In genomic region chr6:94362061-94362864, GRCh38 we compare ENCODE assay signal across 17 cellular contexts.
"Had no signal": no experiment of that assay in that cellular context is flagged by ENCODE, and none has a peak within 500 bp of the region (broad histone marks: within the 10 kb centered on the region; RNA-seq: fewer than 3 reads in every experiment).

No MANE protein-coding gene starts in this region.

- H3K27ac ChIP-seq: adrenal gland, coronary artery, prostate gland, right lobe of liver, tibial artery, vagina had no signal

- DNase-seq: adrenal gland; central memory CD4-positive, alpha-beta T cell; foreskin fibroblast; head of caudate nucleus; nephron progenitor cell; SK-N-SH; stimulated activated CD4-positive, alpha-beta T cell treated with anti-CD3 and anti-CD28 coated beads, Interleukin-1b, Interleukin-23, amount 100 ng/mL, for 48 hours; T-helper 1 cell; T1000; tibial artery had no signal

- H3K27me3 ChIP-seq: adrenal gland, right lobe of liver, tibial artery, vagina had no signal

- H3K4me3 Mint-ChIP-seq: activated naive CD4-positive, alpha-beta T cell treated with anti-CD3 and anti-CD28 coated beads, Interleukin-2, amount 50 U/mL, for 24 hours; nephron progenitor cell had no signal

- H3K36me3 Mint-ChIP-seq: activated naive CD4-positive, alpha-beta T cell treated with anti-CD3 and anti-CD28 coated beads, Interleukin-2, amount 50 U/mL, for 24 hours had no signal

- H3K4me1 Mint-ChIP-seq: activated naive CD4-positive, alpha-beta T cell treated with anti-CD3 and anti-CD28 coated beads, Interleukin-2, amount 50 U/mL, for 24 hours; nephron progenitor cell had no signal

- H3K9me3 ChIP-seq: adrenal gland, prostate gland, right lobe of liver, SK-N-SH, tibial artery, vagina had no signal

- H3K27ac Mint-ChIP-seq: activated naive CD4-positive, alpha-beta T cell treated with anti-CD3 and anti-CD28 coated beads, Interleukin-2, amount 50 U/mL, for 24 hours; nephron progenitor cell had no signal

- H3K27me3 Mint-ChIP-seq: activated naive CD4-positive, alpha-beta T cell treated with anti-CD3 and anti-CD28 coated beads, Interleukin-2, amount 50 U/mL, for 24 hours had no signal

- H3K9me3 Mint-ChIP-seq: activated naive CD4-positive, alpha-beta T cell treated with anti-CD3 and anti-CD28 coated beads, Interleukin-2, amount 50 U/mL, for 24 hours; nephron progenitor cell had no signal

- H3K4me3 ChIP-seq: adrenal gland, coronary artery, prostate gland, right lobe of liver, tibial artery, vagina had no signal

- H3K4me1 ChIP-seq: adrenal gland, prostate gland, right lobe of liver, tibial artery, vagina had no signal

- ATAC-seq: activated CD4-positive, CD25-positive, alpha-beta regulatory T cell treated with anti-CD3 and anti-CD28 coated beads, Interleukin-2, amount 50 U/mL, for 24 hours; left cardiac atrium had no signal

- H3K36me3 ChIP-seq: adrenal gland, prostate gland, right lobe of liver, tibial artery, vagina had no signal
